ENCODE assay signal across 24 cellular contexts in the genomic region with DNA sequence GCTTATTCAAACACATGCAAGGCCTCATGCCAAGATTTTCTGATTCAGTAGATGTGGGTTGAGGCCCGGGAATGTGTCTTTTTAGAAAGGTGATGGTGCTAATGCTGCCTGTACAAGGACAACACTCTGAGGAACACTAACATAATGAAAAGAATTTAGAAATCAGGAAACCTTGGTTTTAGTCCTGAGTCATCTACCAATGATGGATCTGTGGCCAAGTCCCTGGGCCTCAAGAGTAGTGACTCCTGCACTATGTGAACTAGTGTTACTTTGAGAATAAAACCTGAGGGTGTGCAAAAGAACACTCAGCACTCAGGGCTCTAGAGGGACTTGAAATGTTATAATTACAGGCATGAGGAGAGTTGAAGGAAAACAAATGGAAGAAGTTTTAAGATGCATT.
"Had no signal": no experiment of that assay in that cellular context is flagged by ENCODE, and none has a peak within 500 bp of the region (broad histone marks: within the 10 kb centered on the region; RNA-seq: fewer than 3 reads in every experiment).

No MANE protein-coding gene starts in this region.

- H3K27me3 ChIP-seq: pancreas, testis, upper lobe of right lung had no signal

- H3K4me3 ChIP-seq: mucosa of descending colon, pancreas, psoas muscle, testis, upper lobe of right lung had no signal

- H3K9me3 ChIP-seq: mucosa of descending colon, pancreas, psoas muscle, testis, upper lobe of right lung had no signal

- DNase-seq: activated CD4-positive, alpha-beta T cell treated with anti-CD3 and anti-CD28 coated beads for 4 hours; activated CD4-positive, alpha-beta T cell treated with anti-CD3 and anti-CD28 coated beads, Interleukin-2, amount 50 U/mL, for 48 hours; activated CD4-positive, CD25-positive, alpha-beta regulatory T cell; activated CD8-positive, alpha-beta memory T cell treated with anti-CD3 and anti-CD28 coated beads, Interleukin-2, amount 50 U/mL, for 48 hours; activated effector memory CD4-positive, alpha-beta T cell treated with Interleukin-2 at 50 U/mL for 16 hours; activated naive CD4-positive, alpha-beta T cell treated with anti-CD3 and anti-CD28 coated beads, Interleukin-2, amount 50 U/mL, for 16 hours; activated naive CD8-positive, alpha-beta T cell treated with anti-CD3 and anti-CD28 coated beads, Interleukin-2, amount 50 U/mL, for 24 hours; activated T-cell treated with anti-CD3 and anti-CD28 coated beads, Interleukin-2, amount 50 U/mL, for 48 hours; cerebellar nuclear complex; cortex of kidney; glutamatergic neuron; hypothalamus; mesenchymal stem cell; mucosa of descending colon; nephron progenitor cell; pancreas; psoas muscle; right cardiac atrium; small intestine; SW 1271; T-helper 17 cell; testis; upper lobe of right lung had no signal

- H3K36me3 ChIP-seq: pancreas, upper lobe of right lung had no signal

- H3K4me1 ChIP-seq: pancreas, psoas muscle, testis, upper lobe of right lung had no signal

- ATAC-seq: activated naive CD8-positive, alpha-beta T cell treated with anti-CD3 and anti-CD28 coated beads, Interleukin-2, amount 50 U/mL, for 24 hours; mucosa of descending colon; pancreas; psoas muscle; right cardiac atrium; stimulated activated memory B cell treated with anti-CD40 and anti-IgM and Interleukin-4, amounts not matched to agents 10 μg/mL and 1 μg/mL and 100 μg/mL, for 72 hours; T-helper 17 cell; upper lobe of right lung had no signal

- H3K27ac ChIP-seq: pancreas, psoas muscle, testis, upper lobe of right lung had no signal
